Comparison of ENCODE assay signal across 1 cellular context in the genomic region with DNA sequence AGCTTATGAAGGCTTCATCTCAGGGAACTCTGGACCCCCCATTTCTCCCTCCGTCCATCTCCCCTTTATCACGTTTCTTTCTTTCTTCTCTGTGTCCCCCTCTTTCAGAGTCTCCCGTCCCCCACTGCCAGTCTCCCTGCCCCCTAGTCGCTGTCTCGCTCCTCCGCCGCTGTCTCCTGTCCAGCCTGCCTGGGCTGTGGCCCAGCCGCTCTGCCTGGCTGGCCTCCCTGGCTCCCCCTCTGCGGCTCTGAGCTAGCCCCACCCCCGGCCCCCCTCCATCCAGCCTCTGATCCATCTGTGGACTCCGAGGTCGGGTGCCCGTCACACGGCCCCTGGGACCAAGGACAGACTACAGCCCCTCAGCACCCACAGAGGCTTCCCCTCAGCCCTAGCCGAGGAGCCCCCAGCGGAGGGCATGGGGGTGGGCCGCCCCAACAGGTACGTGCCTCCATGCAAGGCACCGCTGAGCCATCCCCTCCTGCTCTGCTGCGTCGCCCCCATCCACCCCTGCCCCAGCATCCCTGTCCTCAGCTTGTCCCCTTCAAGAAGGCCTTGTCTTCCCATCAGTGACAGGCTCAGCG.
TF ChIP-seq lines count a peak whose summit lies in the region.

No MANE protein-coding gene starts in this region.

TF ChIP-seq in K562, 482 proteins besides CTCF, POLR2A, EP300 and RAD21:
- TF ChIP-seq, protein P1, sequence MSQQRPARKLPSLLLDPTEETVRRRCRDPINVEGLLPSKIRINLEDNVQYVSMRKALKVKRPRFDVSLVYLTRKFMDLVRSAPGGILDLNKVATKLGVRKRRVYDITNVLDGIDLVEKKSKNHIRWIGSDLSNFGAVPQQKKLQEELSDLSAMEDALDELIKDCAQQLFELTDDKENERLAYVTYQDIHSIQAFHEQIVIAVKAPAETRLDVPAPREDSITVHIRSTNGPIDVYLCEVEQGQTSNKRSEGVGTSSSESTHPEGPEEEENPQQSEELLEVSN (IDR thresholded peaks at IDR 0.05; ENCODE audit: borderline replicate concordance in 1 of 2, extremely low read depth in 1 of 2, insufficient read depth in 1 of 2, insufficient read length in 1 of 2, low read depth in 1 of 2, low read length in 1 of 2, poor library complexity in 1 of 2, severe bottlenecking in 1 of 2): no peak
- TF ChIP-seq RBFOX2 (IDR thresholded peaks at IDR 0.05; ENCODE audit: low read depth, low read length): peak; percentile 56
- peak; percentile 29; the same call in 1 of the 2 replicates for TF ChIP-seq POLR2G (IDR thresholded peaks at IDR 0.05; ENCODE audit: low read depth, low read length)
